In the genomic region with DNA sequence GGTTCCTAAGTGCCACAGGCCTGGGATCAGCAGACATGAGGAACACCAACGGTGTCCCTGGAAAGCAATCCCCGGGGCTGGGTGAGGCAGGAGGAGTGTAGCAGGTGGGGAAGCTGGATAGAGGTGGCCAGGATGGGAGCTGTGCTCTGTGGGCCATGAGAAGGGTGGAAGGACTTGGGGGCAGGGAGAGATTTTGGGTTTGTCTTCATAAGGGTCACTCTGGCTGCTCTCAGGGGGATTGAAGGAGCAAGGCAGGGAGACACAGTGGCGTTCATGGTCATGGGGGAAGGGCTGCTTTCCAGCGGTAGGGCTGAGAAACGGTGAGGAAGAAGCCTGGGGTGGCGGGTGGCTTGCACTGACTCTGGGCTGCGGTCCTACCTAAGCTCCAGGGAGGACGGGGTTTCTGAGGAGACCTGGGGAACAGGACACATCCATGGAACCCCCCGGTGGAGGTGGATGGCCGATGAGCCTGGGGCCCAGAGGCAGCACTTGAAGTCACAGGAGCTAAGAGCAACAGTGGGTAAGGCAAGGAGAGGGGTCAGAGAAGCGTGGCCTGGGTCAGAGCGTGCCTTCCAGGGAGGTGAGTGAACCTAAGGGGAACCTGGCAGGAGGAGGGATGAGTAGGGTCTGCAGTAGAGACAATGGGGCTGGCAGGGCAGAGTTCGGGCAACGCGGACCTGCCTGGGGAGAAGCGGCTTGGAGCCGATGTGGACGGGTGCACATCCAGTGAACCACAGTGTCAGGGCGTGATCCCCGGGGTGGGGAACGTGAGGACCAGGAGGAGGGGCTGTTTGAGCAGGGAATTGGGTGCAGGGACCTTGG, we compare ENCODE assay signal across 23 cellular contexts.
"Had no signal": no experiment of that assay in that cellular context is flagged by ENCODE, and none has a peak within 500 bp of the region (broad histone marks: within the 10 kb centered on the region; RNA-seq: fewer than 3 reads in every experiment).

No MANE protein-coding gene starts in this region.

- H3K27ac Mint-ChIP-seq: activated CD8-positive, alpha-beta T cell treated with anti-CD3 and anti-CD28 coated beads for 36 hours; progenitor cell of endocrine pancreas had no signal

- H3K4me3 Mint-ChIP-seq: activated CD8-positive, alpha-beta T cell treated with anti-CD3 and anti-CD28 coated beads for 36 hours; activated naive CD4-positive, alpha-beta T cell treated with anti-CD3 and anti-CD28 coated beads for 36 hours; nephron; stimulated activated naive CD8-positive, alpha-beta T cell treated with anti-CD3 and anti-CD28 coated beads, Interleukin-15, Interleukin-2, amounts not matched to agents 100 ng/mL and 50 ng/mL, for 24 hours; T-cell had no signal

- H3K4me1 Mint-ChIP-seq: nephron had no signal

- H3K9ac ChIP-seq: SK-N-SH had no signal

- H3K36me3 ChIP-seq: left lung, suprapubic skin, upper lobe of right lung had no signal

- H3K4me1 ChIP-seq: left lung, suprapubic skin, upper lobe of right lung had no signal

- H3K27ac ChIP-seq: left lung, suprapubic skin, upper lobe of right lung, WERI-Rb-1 had no signal

- H3K9me3 ChIP-seq: SK-N-SH, suprapubic skin, upper lobe of right lung had no signal

- H3K27me3 ChIP-seq: left lung, suprapubic skin, upper lobe of right lung had no signal

- DNase-seq: activated CD4-positive, alpha-beta T cell treated with anti-CD3 and anti-CD28 coated beads for 4 hours; activated CD8-positive, alpha-beta T cell treated with anti-CD3 and anti-CD28 coated beads for 36 hours; activated naive CD4-positive, alpha-beta T cell treated with anti-CD3 and anti-CD28 coated beads for 36 hours; amniotic stem cell; central memory CD4-positive, alpha-beta T cell; effector CD8-positive, alpha-beta T cell; foreskin fibroblast; hypothalamus; kidney; occipital lobe; right cardiac atrium; SK-N-SH; small intestine; stimulated activated CD4-positive, alpha-beta T cell treated with anti-CD3 and anti-CD28 coated beads, Interleukin-4, amount 100 ng/mL, for 4 hours; stimulated activated CD8-positive, alpha-beta memory T cell treated with anti-CD3 and anti-CD28 coated beads, Interleukin-4, amount 100 ng/mL, for 48 hours; T-cell; upper lobe of right lung; WERI-Rb-1 had no signal

- H3K4me2 ChIP-seq: SK-N-SH had no signal

- H3K27me3 Mint-ChIP-seq: activated CD8-positive, alpha-beta T cell treated with anti-CD3 and anti-CD28 coated beads for 36 hours; progenitor cell of endocrine pancreas; stimulated activated naive CD8-positive, alpha-beta T cell treated with anti-CD3 and anti-CD28 coated beads, Interleukin-15, Interleukin-2, amounts not matched to agents 100 ng/mL and 50 ng/mL, for 24 hours; T-cell had no signal

- H3K4me3 ChIP-seq: left lung, suprapubic skin, upper lobe of right lung had no signal

- ATAC-seq: activated CD8-positive, alpha-beta T cell treated with anti-CD3 and anti-CD28 coated beads for 36 hours; left lung; T-cell had no signal
